In the genomic region with DNA sequence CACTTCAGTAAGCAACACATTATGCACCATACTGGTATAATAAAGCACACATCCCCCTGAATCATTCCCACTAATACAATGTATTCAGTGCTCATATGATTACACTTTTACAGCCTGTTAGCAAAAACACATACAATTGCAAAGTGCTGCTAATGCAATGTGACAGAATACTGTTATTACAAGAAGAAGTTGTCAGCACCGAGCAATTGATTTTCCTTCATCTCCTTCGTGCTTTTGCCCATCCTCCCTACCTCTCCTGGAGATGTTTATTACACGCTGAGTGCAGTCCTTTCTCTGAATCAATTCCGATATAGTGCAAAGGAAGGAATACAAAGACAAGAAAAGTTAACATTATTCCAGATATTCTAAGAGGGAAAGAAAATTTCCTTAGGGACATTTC, we compare ENCODE assay signal across 2 cellular contexts.
TF ChIP-seq lines count a peak whose summit lies in the region.

No MANE protein-coding gene starts in this region.

TF ChIP-seq in GM23338, 12 proteins besides CTCF, POLR2A, EP300 and RAD21 (continued from another document):
- TF ChIP-seq, protein P1, sequence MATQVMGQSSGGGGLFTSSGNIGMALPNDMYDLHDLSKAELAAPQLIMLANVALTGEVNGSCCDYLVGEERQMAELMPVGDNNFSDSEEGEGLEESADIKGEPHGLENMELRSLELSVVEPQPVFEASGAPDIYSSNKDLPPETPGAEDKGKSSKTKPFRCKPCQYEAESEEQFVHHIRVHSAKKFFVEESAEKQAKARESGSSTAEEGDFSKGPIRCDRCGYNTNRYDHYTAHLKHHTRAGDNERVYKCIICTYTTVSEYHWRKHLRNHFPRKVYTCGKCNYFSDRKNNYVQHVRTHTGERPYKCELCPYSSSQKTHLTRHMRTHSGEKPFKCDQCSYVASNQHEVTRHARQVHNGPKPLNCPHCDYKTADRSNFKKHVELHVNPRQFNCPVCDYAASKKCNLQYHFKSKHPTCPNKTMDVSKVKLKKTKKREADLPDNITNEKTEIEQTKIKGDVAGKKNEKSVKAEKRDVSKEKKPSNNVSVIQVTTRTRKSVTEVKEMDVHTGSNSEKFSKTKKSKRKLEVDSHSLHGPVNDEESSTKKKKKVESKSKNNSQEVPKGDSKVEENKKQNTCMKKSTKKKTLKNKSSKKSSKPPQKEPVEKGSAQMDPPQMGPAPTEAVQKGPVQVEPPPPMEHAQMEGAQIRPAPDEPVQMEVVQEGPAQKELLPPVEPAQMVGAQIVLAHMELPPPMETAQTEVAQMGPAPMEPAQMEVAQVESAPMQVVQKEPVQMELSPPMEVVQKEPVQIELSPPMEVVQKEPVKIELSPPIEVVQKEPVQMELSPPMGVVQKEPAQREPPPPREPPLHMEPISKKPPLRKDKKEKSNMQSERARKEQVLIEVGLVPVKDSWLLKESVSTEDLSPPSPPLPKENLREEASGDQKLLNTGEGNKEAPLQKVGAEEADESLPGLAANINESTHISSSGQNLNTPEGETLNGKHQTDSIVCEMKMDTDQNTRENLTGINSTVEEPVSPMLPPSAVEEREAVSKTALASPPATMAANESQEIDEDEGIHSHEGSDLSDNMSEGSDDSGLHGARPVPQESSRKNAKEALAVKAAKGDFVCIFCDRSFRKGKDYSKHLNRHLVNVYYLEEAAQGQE (IDR thresholded peaks at IDR 0.05; ENCODE audit: unreplicated experiment) = no peak
- no peak for TF ChIP-seq NANOG (IDR thresholded peaks at IDR 0.05; ENCODE audit: borderline replicate concordance)
- TF ChIP-seq CREB1 (CRISPR knock-in tag; IDR thresholded peaks at IDR 0.05; ENCODE audit: low read depth) = no peak
- TF ChIP-seq POLR2AphosphoS5 (IDR thresholded peaks at IDR 0.05; ENCODE audit: low read depth) = no peak
- no peak for TF ChIP-seq EZH2 (IDR thresholded peaks at IDR 0.05; ENCODE audit: low read depth, unreplicated experiment)
- no peak for TF ChIP-seq STAT1 (IDR thresholded peaks at IDR 0.05; ENCODE audit: unreplicated experiment)
- TF ChIP-seq, protein P2, sequence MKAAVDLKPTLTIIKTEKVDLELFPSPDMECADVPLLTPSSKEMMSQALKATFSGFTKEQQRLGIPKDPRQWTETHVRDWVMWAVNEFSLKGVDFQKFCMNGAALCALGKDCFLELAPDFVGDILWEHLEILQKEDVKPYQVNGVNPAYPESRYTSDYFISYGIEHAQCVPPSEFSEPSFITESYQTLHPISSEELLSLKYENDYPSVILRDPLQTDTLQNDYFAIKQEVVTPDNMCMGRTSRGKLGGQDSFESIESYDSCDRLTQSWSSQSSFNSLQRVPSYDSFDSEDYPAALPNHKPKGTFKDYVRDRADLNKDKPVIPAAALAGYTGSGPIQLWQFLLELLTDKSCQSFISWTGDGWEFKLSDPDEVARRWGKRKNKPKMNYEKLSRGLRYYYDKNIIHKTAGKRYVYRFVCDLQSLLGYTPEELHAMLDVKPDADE (IDR thresholded peaks at IDR 0.05) = no peak
- no peak for TF ChIP-seq JUNB (IDR thresholded peaks at IDR 0.05; ENCODE audit: unreplicated experiment)

TF ChIP-seq in neural cell, 6 proteins besides CTCF, POLR2A, EP300 and RAD21 (continued from another document):
- TF ChIP-seq, protein P1 (IDR thresholded peaks at IDR 0.05; ENCODE audit: borderline replicate concordance) = peak; percentile 81
- no peak for TF ChIP-seq TAF1 (IDR thresholded peaks at IDR 0.05; ENCODE audit: low read depth)
- no peak for TF ChIP-seq EZH2 (IDR thresholded peaks at IDR 0.05; ENCODE audit: borderline replicate concordance, insufficient read depth, low read length, poor library complexity, severe bottlenecking)
